ENCODE assay signal across 26 cellular contexts in genomic region chr17:8254881-8255280, GRCh38.
"Had no signal": no experiment of that assay in that cellular context is flagged by ENCODE, and none has a peak within 500 bp of the region (broad histone marks: within the 10 kb centered on the region; RNA-seq: fewer than 3 reads in every experiment).

No MANE protein-coding gene starts in this region.

- H3K27ac ChIP-seq: colonic mucosa, coronary artery, dorsolateral prefrontal cortex, epithelial cell of prostate, esophagus muscularis mucosa, esophagus squamous epithelium, foreskin keratinocyte, gastrocnemius medialis, gastroesophageal sphincter, heart left ventricle, heart right ventricle had no signal

- H3K4me3 ChIP-seq: colonic mucosa, coronary artery, dorsolateral prefrontal cortex, esophagus muscularis mucosa, esophagus squamous epithelium, gastrocnemius medialis, gastroesophageal sphincter, heart left ventricle, heart right ventricle had no signal

- DNase-seq: colonic mucosa; cortex of kidney; dorsolateral prefrontal cortex; effector CD4-positive, alpha-beta T cell; effector CD8-positive, alpha-beta T cell; effector memory CD4-positive, alpha-beta T cell; effector memory CD8-positive, alpha-beta T cell; erythroblast; esophagus squamous epithelium; foreskin fibroblast; foreskin keratinocyte; foreskin melanocyte; gastrocnemius medialis; glutamatergic neuron; head of caudate nucleus; heart left ventricle; heart right ventricle had no signal

- H3K36me3 ChIP-seq: colonic mucosa had no signal

- H3K27me3 ChIP-seq: colonic mucosa, dorsolateral prefrontal cortex, esophagus muscularis mucosa, esophagus squamous epithelium, foreskin keratinocyte, gastrocnemius medialis, gastroesophageal sphincter, heart left ventricle, heart right ventricle had no signal

- H3K4me1 ChIP-seq: colonic mucosa had no signal

- FAIRE-seq: colon, endometrium, endothelial cell of umbilical vein, frontal cortex had no signal

- ATAC-seq: effector memory CD8-positive, alpha-beta T cell; esophagus mucosa; gastrocnemius medialis; gastroesophageal sphincter; heart left ventricle had no signal

- H3K9me3 ChIP-seq: colonic mucosa, esophagus muscularis mucosa, esophagus squamous epithelium, gastrocnemius medialis, gastroesophageal sphincter, heart left ventricle, heart right ventricle had no signal
